Comparison of ENCODE assay signal across 10 cellular contexts in the genomic region with DNA sequence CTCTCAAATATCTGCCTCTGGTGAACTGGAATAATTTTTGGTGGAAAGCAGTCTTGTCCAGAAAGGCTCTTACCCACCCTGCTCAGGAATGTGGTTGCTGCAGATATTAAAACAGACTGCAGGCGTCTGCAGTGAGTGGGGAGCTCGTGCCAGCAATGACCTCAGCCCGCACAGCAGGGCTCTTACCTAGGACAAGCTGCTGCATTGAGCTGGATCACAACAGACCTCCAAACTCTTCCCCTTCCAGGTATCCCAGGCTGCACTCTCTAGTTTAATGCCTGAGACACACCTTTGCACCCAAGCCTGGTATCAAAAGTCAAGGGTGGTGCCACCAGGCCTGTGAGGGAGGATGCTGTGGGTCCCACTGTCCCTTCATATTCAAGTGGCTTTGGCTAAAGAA.
A peak's percentile ranks its signal among the peaks of the same experiment; 100 is the strongest.
DNase-seq lines count a peak whose midpoint lies in the region; ATAC-seq, FAIRE-seq and TF ChIP-seq lines count a peak whose summit lies in the region.
"Had no signal": no experiment of that assay in that cellular context is flagged by ENCODE, and none has a peak within 500 bp of the region (broad histone marks: within the 10 kb centered on the region; RNA-seq: fewer than 3 reads in every experiment).

No MANE protein-coding gene starts in this region.

- H3K4me3 ChIP-seq in PC-3 (ENCODE audit: low read length) (no peak overlapping the region), fibroblast of pulmonary artery (replicated peaks; ENCODE audit: low read depth, low read length) (no peak overlapping the region), trophoblast cell (ENCODE audit: low read depth, low read length) (no peak overlapping the region), coronary artery (no peak overlapping the region)

- peak overlapping the region; percentile 13 for H3K18ac ChIP-seq in trophoblast cell (ENCODE audit: low read length)

- TF ChIP-seq POLR2A in H54 (IDR thresholded peaks at IDR 0.05; ENCODE audit: low read depth, low read length) = no peak

- POLR2A ChIA-PET in PC-3 (lab: Charles Lee; ENCODE audit: unreplicated experiment) = interaction anchor here (0.7 kb wide), 1 partner anchor 44 kb away, joined by 3 read pairs; no protein-coding TSS in a partner anchor
- POLR2A ChIA-PET in activated CD4-positive, alpha-beta memory T cell treated with anti-CD3 and anti-CD28 coated beads for 36 hours (lab: Charles Lee) = no interaction called here

- no peaks in the 10 kb centered on the region for H3F3A ChIP-seq in PC-3 (ENCODE audit: low read length, unreplicated experiment)

- no peak overlapping the region for H3K27ac Mint-ChIP-seq in activated CD4-positive, alpha-beta memory T cell treated with anti-CD3 and anti-CD28 coated beads for 36 hours
- H3K27ac Mint-ChIP-seq: activated CD4-positive, alpha-beta T cell treated with anti-CD3 and anti-CD28 coated beads for 36 hours had no signal

- H3K23ac ChIP-seq in trophoblast cell (ENCODE audit: low read length) = no peak overlapping the region

- ATAC-seq in PC-3 = peak; percentile 98
- ATAC-seq: activated CD4-positive, alpha-beta T cell treated with anti-CD3 and anti-CD28 coated beads for 36 hours had no signal

- peak overlapping the region; percentile 37 for H3K4me2 ChIP-seq in PC-3 (ENCODE audit: low read length)
- H3K4me2 ChIP-seq in trophoblast cell (ENCODE audit: low read length) = no peak overlapping the region

- H3K79me2 ChIP-seq in PC-3 (ENCODE audit: low read length) (no peaks in the 10 kb centered on the region), trophoblast cell (ENCODE audit: control insufficient read depth, insufficient read depth, low read length, poor library complexity) (no peaks in the 10 kb centered on the region)

- H3K27me3 Mint-ChIP-seq in activated CD4-positive, alpha-beta memory T cell treated with anti-CD3 and anti-CD28 coated beads for 36 hours = peaks cover 3% of the 10 kb centered on the region
- H3K27me3 Mint-ChIP-seq: activated CD4-positive, alpha-beta T cell treated with anti-CD3 and anti-CD28 coated beads for 36 hours had no signal

- H3K4me3 Mint-ChIP-seq in activated CD4-positive, alpha-beta memory T cell treated with anti-CD3 and anti-CD28 coated beads for 36 hours = no peak overlapping the region
- H3K4me3 Mint-ChIP-seq: activated CD4-positive, alpha-beta T cell treated with anti-CD3 and anti-CD28 coated beads for 36 hours had no signal

- DNase-seq in H54 (ENCODE audit: insufficient read length, low spot score) = peak; percentile 67
- DNase-seq in PC-3 = peak; percentile 84
- DNase-seq in fibroblast of pulmonary artery (ENCODE audit: low read depth) = peak; percentile 35
- DNase-seq in trophoblast cell = peak in 1 of 2 donors; percentile 18
- no peak for DNase-seq in foreskin melanocyte
- DNase-seq in coronary artery (ENCODE audit: low spot score) = no peak
- no peak for DNase-seq in NAMALWA (ENCODE audit: low spot score)
- no peak for DNase-seq in activated CD4-positive, alpha-beta memory T cell treated with anti-CD3 and anti-CD28 coated beads for 36 hours
- DNase-seq: activated CD4-positive, alpha-beta T cell treated with anti-CD3 and anti-CD28 coated beads for 36 hours; glutamatergic neuron had no signal

- no peaks in the 10 kb centered on the region for H3K9me2 ChIP-seq in PC-3 (replicated peaks; ENCODE audit: low read length)

- H3K36me3 Mint-ChIP-seq in activated CD4-positive, alpha-beta memory T cell treated with anti-CD3 and anti-CD28 coated beads for 36 hours = no peaks in the 10 kb centered on the region

- H3K4me1 Mint-ChIP-seq in activated CD4-positive, alpha-beta memory T cell treated with anti-CD3 and anti-CD28 coated beads for 36 hours (ENCODE audit: low read depth) = no peaks in the 10 kb centered on the region
- H3K4me1 Mint-ChIP-seq: activated CD4-positive, alpha-beta T cell treated with anti-CD3 and anti-CD28 coated beads for 36 hours had no signal

- peak overlapping the region; percentile 2 for H2AK5ac ChIP-seq in trophoblast cell (ENCODE audit: low read length)

- H4K12ac ChIP-seq in trophoblast cell (ENCODE audit: low read depth, low read length) = no peak overlapping the region

- H3K27me3 ChIP-seq in PC-3 (ENCODE audit: low read length) (peaks cover 3% of the 10 kb centered on the region; the same call in 1 of the 2 replicates), trophoblast cell (ENCODE audit: insufficient read depth, low read length) (no peaks in the 10 kb centered on the region)

- FAIRE-seq in H54 (lab: Jason Lieb, UNC) = peak; percentile 83

- H3K9me3 Mint-ChIP-seq in activated CD4-positive, alpha-beta memory T cell treated with anti-CD3 and anti-CD28 coated beads for 36 hours = no peaks in the 10 kb centered on the region

- no CpG with 5 or more reads among the region's 3 CpGs for WGBS in trophoblast cell (ENCODE audit: extremely low coverage, insufficient coverage, insufficient read length)

- H2AFZ ChIP-seq in PC-3 (ENCODE audit: low read length) (no peak overlapping the region), trophoblast cell (ENCODE audit: insufficient read depth, low read length, poor library complexity) (no peak overlapping the region)

- H4K8ac ChIP-seq in trophoblast cell (ENCODE audit: low read depth, low read length) = peak overlapping the region; percentile 3

- H4K20me1 ChIP-seq in PC-3 (ENCODE audit: low read length) = no peaks in the 10 kb centered on the region

- H2BK120ac ChIP-seq in trophoblast cell (ENCODE audit: insufficient read depth, low read length, poor library complexity) = peak overlapping the region; percentile 13

- peak overlapping the region; percentile 66 for H2BK5ac ChIP-seq in trophoblast cell (ENCODE audit: low read depth, low read length, poor library complexity)

- intact Hi-C loops in PC-3 (cut with micrococcal nuclease) = loop anchor here (5.0 kb wide), 3 partner anchors 40 to 70 kb away; partner anchors contain the start of gene CDON
- intact Hi-C loops in activated CD4-positive, alpha-beta memory T cell treated with anti-CD3 and anti-CD28 coated beads for 36 hours (cut with micrococcal nuclease) = no loop called here

- peak overlapping the region; percentile 3 for H3K14ac ChIP-seq in trophoblast cell (ENCODE audit: low read length)

- peaks cover 18% of the 10 kb centered on the region for H3K79me1 ChIP-seq in trophoblast cell (ENCODE audit: low read length)

- TF ChIP-seq CTCF in PC-3 (conservative IDR thresholded peaks at IDR 0.05; ENCODE audit: low read depth, low read length) (no peak), fibroblast of pulmonary artery (IDR thresholded peaks at IDR 0.05; ENCODE audit: low read length, missing control alignments) (no peak), coronary artery (IDR thresholded peaks at IDR 0.05) (no peak)

- H3K9me3 ChIP-seq in PC-3 (ENCODE audit: low read length) (no peaks in the 10 kb centered on the region), trophoblast cell (ENCODE audit: insufficient read depth, low read depth, low read length) (no peaks in the 10 kb centered on the region)

- BruUV-seq in PC-3 (replicated peaks; lab: Mats Ljungman, UMichigan) = no TSS peak

- no peak overlapping the region for H3K27ac ChIP-seq in PC-3 (ENCODE audit: low read length)
- H3K27ac ChIP-seq in trophoblast cell (ENCODE audit: low read depth, low read length) = peak overlapping the region; percentile 60
- H3K27ac ChIP-seq in coronary artery = no peak overlapping the region

- no peak overlapping the region for H3K9ac ChIP-seq in PC-3 (ENCODE audit: low read length)
- H3K9ac ChIP-seq in trophoblast cell (ENCODE audit: low read length) = no peak overlapping the region

- H3K4me1 ChIP-seq in PC-3 (ENCODE audit: insufficient read depth, low read length) = peaks cover 11% of the 10 kb centered on the region
- peaks cover 26 to 35% of the 10 kb centered on the region in 2 experiments for H3K4me1 ChIP-seq in trophoblast cell (ENCODE audit: control insufficient read depth in 1 of 2, insufficient read depth in 2 of 2, low read length in 2 of 2)

- peak overlapping the region; percentile 39 for H3K4ac ChIP-seq in trophoblast cell (ENCODE audit: low read depth, low read length)

- H2BK12ac ChIP-seq in trophoblast cell (ENCODE audit: low read length) = peak overlapping the region; percentile 0

- CTCF ChIA-PET in PC-3 (lab: Charles Lee) = interaction anchor here (0.8 to 1.2 kb wide), 4 partner anchors 9 to 71 kb away, joined by 3 to 7 read pairs (median 4); no protein-coding TSS in a partner anchor
- CTCF ChIA-PET in activated CD4-positive, alpha-beta memory T cell treated with anti-CD3 and anti-CD28 coated beads for 36 hours (lab: Charles Lee) = no interaction called here

- peak overlapping the region; percentile 33 for H4K91ac ChIP-seq in trophoblast cell (ENCODE audit: low read depth, low read length)

- H3K36me3 ChIP-seq in PC-3 (ENCODE audit: low read depth, low read length) (no peaks in the 10 kb centered on the region), trophoblast cell (ENCODE audit: control insufficient read depth in 1 of 2, insufficient read depth in 2 of 2, low read length in 2 of 2) (no peaks in the 10 kb centered on the region)

Comparison
In these comparisons a context has a peak if more than half of its experiments do, and no peak if none do; other contexts are left out.
1. DNase-seq: peak in H54 (single experiment), PC-3 (single experiment) and fibroblast of pulmonary artery (single experiment); none in foreskin melanocyte (single experiment), coronary artery (single experiment), NAMALWA (single experiment) and activated CD4-positive, alpha-beta memory T cell treated with anti-CD3 and anti-CD28 coated beads for 36 hours (single experiment).